Comparison of ENCODE assay signal across 1 cellular context in the genomic region with DNA sequence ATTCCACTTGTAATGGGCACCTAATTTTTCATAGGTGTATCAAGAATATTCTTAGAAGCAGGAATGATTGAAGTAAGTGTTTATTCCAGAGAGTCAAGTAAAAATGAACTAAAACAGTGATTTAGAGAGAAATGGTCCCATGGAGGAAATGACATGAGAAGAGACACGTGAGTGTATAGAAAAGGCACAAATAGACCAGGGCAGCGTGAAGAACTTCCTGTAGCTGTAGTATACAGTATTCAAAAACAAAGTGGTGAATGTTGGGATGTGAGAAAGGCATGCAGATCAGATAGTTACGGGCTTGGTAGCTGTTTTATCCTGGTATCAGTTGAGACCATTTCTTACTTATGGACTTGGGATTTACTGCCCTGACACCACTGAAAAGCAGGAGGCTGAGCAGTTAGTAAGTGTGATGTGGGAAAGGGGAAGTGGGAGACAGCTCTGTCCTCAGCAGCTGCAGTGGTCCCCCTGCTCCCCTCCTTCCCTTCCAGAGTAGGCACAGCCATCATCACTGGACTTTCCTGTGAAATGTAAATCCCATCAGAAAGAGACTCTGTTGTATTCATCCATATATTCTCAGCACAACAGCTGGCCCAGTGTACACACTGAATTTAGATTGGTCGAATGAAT.
TF ChIP-seq lines count a peak whose summit lies in the region.

No MANE protein-coding gene starts in this region.

TF ChIP-seq in GM23338, 12 proteins besides CTCF, POLR2A, EP300 and RAD21 (continued from another document):
- TF ChIP-seq ETS1 (IDR thresholded peaks at IDR 0.05) (no peak), STAT1 (IDR thresholded peaks at IDR 0.05; ENCODE audit: unreplicated experiment) (no peak), ZNF331 (CRISPR knock-in tag; IDR thresholded peaks at IDR 0.05; ENCODE audit: low read depth) (no peak), POLR2AphosphoS5 (IDR thresholded peaks at IDR 0.05; ENCODE audit: low read depth) (no peak), CREB1 (CRISPR knock-in tag; IDR thresholded peaks at IDR 0.05; ENCODE audit: low read depth) (no peak), ZNF462 (CRISPR knock-in tag; IDR thresholded peaks at IDR 0.05) (no peak), EZH2phosphoT487 (IDR thresholded peaks at IDR 0.05; ENCODE audit: unreplicated experiment) (no peak)
- TF ChIP-seq, protein P1, sequence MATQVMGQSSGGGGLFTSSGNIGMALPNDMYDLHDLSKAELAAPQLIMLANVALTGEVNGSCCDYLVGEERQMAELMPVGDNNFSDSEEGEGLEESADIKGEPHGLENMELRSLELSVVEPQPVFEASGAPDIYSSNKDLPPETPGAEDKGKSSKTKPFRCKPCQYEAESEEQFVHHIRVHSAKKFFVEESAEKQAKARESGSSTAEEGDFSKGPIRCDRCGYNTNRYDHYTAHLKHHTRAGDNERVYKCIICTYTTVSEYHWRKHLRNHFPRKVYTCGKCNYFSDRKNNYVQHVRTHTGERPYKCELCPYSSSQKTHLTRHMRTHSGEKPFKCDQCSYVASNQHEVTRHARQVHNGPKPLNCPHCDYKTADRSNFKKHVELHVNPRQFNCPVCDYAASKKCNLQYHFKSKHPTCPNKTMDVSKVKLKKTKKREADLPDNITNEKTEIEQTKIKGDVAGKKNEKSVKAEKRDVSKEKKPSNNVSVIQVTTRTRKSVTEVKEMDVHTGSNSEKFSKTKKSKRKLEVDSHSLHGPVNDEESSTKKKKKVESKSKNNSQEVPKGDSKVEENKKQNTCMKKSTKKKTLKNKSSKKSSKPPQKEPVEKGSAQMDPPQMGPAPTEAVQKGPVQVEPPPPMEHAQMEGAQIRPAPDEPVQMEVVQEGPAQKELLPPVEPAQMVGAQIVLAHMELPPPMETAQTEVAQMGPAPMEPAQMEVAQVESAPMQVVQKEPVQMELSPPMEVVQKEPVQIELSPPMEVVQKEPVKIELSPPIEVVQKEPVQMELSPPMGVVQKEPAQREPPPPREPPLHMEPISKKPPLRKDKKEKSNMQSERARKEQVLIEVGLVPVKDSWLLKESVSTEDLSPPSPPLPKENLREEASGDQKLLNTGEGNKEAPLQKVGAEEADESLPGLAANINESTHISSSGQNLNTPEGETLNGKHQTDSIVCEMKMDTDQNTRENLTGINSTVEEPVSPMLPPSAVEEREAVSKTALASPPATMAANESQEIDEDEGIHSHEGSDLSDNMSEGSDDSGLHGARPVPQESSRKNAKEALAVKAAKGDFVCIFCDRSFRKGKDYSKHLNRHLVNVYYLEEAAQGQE (IDR thresholded peaks at IDR 0.05; ENCODE audit: unreplicated experiment): no peak
TF ChIP-seq in GM23338: peak in this region for 0.
